Comparison of ENCODE assay signal across 8 cellular contexts in the genomic region with DNA sequence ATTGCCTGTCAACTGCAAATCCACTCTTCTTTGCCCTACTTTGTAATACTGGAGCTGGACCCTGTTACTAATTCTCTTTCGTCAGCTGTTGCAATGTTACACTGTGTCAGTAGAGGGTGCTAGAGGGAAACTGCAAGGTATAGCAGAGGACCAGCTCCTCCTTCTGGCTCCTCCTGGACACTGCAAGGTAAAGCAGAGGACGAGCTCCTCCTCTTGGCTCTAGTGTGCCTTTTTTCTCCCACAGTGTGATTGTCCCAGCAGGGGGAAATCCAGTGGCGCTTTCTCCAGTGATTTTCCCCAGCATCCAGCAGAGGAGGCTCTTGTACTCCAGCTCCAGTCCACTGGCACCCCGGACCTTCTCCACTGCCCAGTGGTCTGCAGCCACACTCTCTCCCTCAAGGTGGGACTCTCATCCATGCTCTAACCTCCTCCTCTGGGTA.
DNase-seq lines count a peak whose midpoint lies in the region; ATAC-seq, FAIRE-seq and TF ChIP-seq lines count a peak whose summit lies in the region.

No MANE protein-coding gene starts in this region.

- H3K4me3 ChIP-seq in AG04450 (ENCODE audit: low read depth, low read length), result no peak overlapping the region
- H3K4me3 ChIP-seq in body of pancreas, result no peak overlapping the region

- POLR2A ChIA-PET in AG04450 (lab: Yijun Ruan, JAX), result interaction anchor here (0.7 to 1.2 kb wide), 6 partner anchors 477 to 597 kb away, joined by 3 to 28 read pairs (median 3); partner anchors contain the start of gene LBH

- CTCF ChIA-PET in AG04450 (lab: Charles Lee), result interaction anchor here (0.5 to 12.5 kb wide), 178 partner anchors 8 to 1140 kb away, joined by 3 to 623 read pairs (median 5); partner anchors contain the start of genes LBH, LCLAT1 and YPEL5

- H3K27ac ChIP-seq in AG04450 (ENCODE audit: low read depth, low read length) (no peak overlapping the region), body of pancreas (no peak overlapping the region)

- TF ChIP-seq POLR2A in body of pancreas (IDR thresholded peaks at IDR 0.05), result no peak

- ATAC-seq in GM18867 (IDR thresholded peaks at IDR 0.05; ENCODE audit: unreplicated experiment) (peak; percentile 70), HG03066 (IDR thresholded peaks at IDR 0.05; ENCODE audit: low read depth, unreplicated experiment) (peak; percentile 72), body of pancreas (peak; percentile 84)

- H3K4me1 ChIP-seq in body of pancreas, result peaks cover 7% of the 10 kb centered on the region

- FAIRE-seq in TTC549 (lab: Jason Lieb, UNC), result peak; percentile 73

- H3K27me3 ChIP-seq in AG04450 (ENCODE audit: control insufficient read depth, insufficient read depth, low read length), result peaks cover 5% of the 10 kb centered on the region
- no peaks in the 10 kb centered on the region for H3K27me3 ChIP-seq in body of pancreas

- WGBS in body of pancreas, 2 donors, result 15 to 25% methylated on average over 4 of the region's 4 CpGs

- no peaks in the 10 kb centered on the region for H3K9me3 ChIP-seq in AG04450 (ENCODE audit: control insufficient read depth, insufficient read depth, low read length)
- H3K9me3 ChIP-seq in body of pancreas, result no peaks in the 10 kb centered on the region

- no peaks in the 10 kb centered on the region for H3K36me3 ChIP-seq in body of pancreas (replicated peaks in 1 of 2; ENCODE audit: insufficient read depth in 1 of 2, low read depth in 2 of 2)

- DNase-seq in AG04450 (ENCODE audit: low read depth, low spot score), result peak; percentile 78
- DNase-seq in NCI-H2107 (lab: John Stamatoyannopoulos, UW), result peak; percentile 61
- peak; percentile 90 to 95 (median 93) for DNase-seq in body of pancreas
- DNase-seq in iPS-NIHi11 (ENCODE audit: low spot score), result peak; percentile 81
- peak; percentile 58 to 59 for DNase-seq in stimulated activated CD4-positive, alpha-beta T cell treated with anti-CD3 and anti-CD28 coated beads, Interleukin-15, amount 100 ng/mL, for 1 hour (ENCODE audit: low read depth in 1 of 2, low spot score in 1 of 2)

- peak; percentile 100 for TF ChIP-seq CTCF in AG04450 (IDR thresholded peaks at IDR 0.05; ENCODE audit: low read depth, low read length)
- TF ChIP-seq CTCF in body of pancreas (IDR thresholded peaks at IDR 0.05), result peak; percentile 96 to 100 (median 100)

- intact Hi-C loops in body of pancreas (cut with DNase I), result loop anchor here (5.0 to 10.0 kb wide), 2 partner anchors 153 to 461 kb away; no protein-coding TSS in a partner anchor
